Comparison of ENCODE assay signal across 16 cellular contexts in the genomic region with DNA sequence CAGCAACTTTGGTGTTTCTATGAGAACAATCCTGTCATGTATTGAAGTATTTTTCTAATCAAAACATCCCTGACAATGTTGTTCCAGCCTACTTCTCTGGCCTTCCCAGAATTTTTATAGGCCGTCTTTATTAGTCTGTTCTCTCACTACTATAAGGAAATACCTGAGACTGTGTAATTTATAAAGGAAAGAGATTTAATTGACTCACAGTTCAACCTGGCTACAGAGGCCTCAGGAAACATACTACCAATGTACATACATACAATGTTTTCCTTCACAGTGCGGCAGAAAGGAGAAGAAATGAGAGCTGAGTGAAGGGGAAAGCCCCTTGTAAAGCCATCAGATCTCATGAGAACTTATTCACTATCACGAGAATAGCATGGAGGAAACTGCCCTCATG.
DNase-seq lines count a peak whose midpoint lies in the region; ATAC-seq and TF ChIP-seq lines count a peak whose summit lies in the region.
"Had no signal": no experiment of that assay in that cellular context is flagged by ENCODE, and none has a peak within 500 bp of the region (broad histone marks: within the 10 kb centered on the region; RNA-seq: fewer than 3 reads in every experiment).

No MANE protein-coding gene starts in this region.

- ATAC-seq in mucosa of descending colon (peak; percentile 55), GM19351 (IDR thresholded peaks at IDR 0.05; ENCODE audit: unreplicated experiment) (no peak)
- ATAC-seq: A549; CD8-positive, alpha-beta T cell had no signal

- H3K4me3 ChIP-seq in esophagus muscularis mucosa (no peak overlapping the region), mucosa of descending colon (no peak overlapping the region)
- H3K4me3 ChIP-seq: A549; BLaER1 treated with 17β-estradiol and CSF1 and Interleukin-3, amounts not matched to agents 10 nM and 100 nM had no signal

- H3K4me1 ChIP-seq in esophagus muscularis mucosa (no peaks in the 10 kb centered on the region), mucosa of descending colon (ENCODE audit: low read depth) (no peaks in the 10 kb centered on the region)
- H3K4me1 ChIP-seq: A549; BLaER1 treated with 17β-estradiol and CSF1 and Interleukin-3, amounts not matched to agents 10 nM and 100 nM; Caco-2 had no signal

- intact Hi-C loops in esophagus muscularis mucosa (cut with DNase I) (no loop called here), mucosa of descending colon (cut with DNase I, micrococcal nuclease) (no loop called here)

- TF ChIP-seq POLR2A in esophagus muscularis mucosa (IDR thresholded peaks at IDR 0.05; ENCODE audit: low read depth) = no peak

- H3K9me3 ChIP-seq in esophagus muscularis mucosa = no peaks in the 10 kb centered on the region
- no peaks in the 10 kb centered on the region for H3K9me3 ChIP-seq in mucosa of descending colon
- H3K9me3 ChIP-seq: BLaER1 treated with 17β-estradiol and CSF1 and Interleukin-3, amounts not matched to agents 10 nM and 100 nM; Caco-2 had no signal

- H3K36me3 ChIP-seq in esophagus muscularis mucosa = no peaks in the 10 kb centered on the region
- H3K36me3 ChIP-seq in mucosa of descending colon (ENCODE audit: low read depth) = no peaks in the 10 kb centered on the region
- H3K36me3 ChIP-seq: BLaER1 treated with 17β-estradiol and CSF1 and Interleukin-3, amounts not matched to agents 10 nM and 100 nM had no signal

- TF ChIP-seq EP300 in esophagus muscularis mucosa (IDR thresholded peaks at IDR 0.05) = no peak

- TF ChIP-seq CTCF in VCaP (conservative IDR thresholded peaks at IDR 0.05) = no peak
- TF ChIP-seq CTCF in esophagus muscularis mucosa (IDR thresholded peaks at IDR 0.05) = no peak
- TF ChIP-seq CTCF in mucosa of descending colon (IDR thresholded peaks at IDR 0.05) = no peak

- H3K27me3 ChIP-seq in esophagus muscularis mucosa = no peaks in the 10 kb centered on the region
- H3K27me3 ChIP-seq: BLaER1 treated with 17β-estradiol and CSF1 and Interleukin-3, amounts not matched to agents 10 nM and 100 nM had no signal

- H3K27ac ChIP-seq in VCaP (peak overlapping the region; percentile 67), esophagus muscularis mucosa (replicated peaks in 1 of 4) (no peak overlapping the region)
- H3K27ac ChIP-seq: 22Rv1; A549; BLaER1 treated with 17β-estradiol and CSF1 and Interleukin-3, amounts not matched to agents 10 nM and 100 nM; C4-2B had no signal

- WGBS in esophagus muscularis mucosa = 87% methylated on average over 3 of the region's 3 CpGs

- DNase-seq in esophagus muscularis mucosa (ENCODE audit: extremely low spot score) = peak; percentile 39
- no peak for DNase-seq in mucosa of descending colon
- no peak for DNase-seq in T-helper 2 cell
- DNase-seq: AML-193; Caco-2; Calu3; CD4-positive, alpha-beta T cell; CD8-positive, alpha-beta T cell; DMS79 treated with DMSO at 0.1 percent for 48 hours; GF-D8 had no signal
